1 cellular context compared by ENCODE assay signal in genomic region chr5:97163360-97163764, GRCh38.
TF ChIP-seq lines count a peak whose summit lies in the region.

No MANE protein-coding gene starts in this region.

TF ChIP-seq in K562, 482 proteins besides CTCF, POLR2A, EP300 and RAD21 (continued from another document):
- TF ChIP-seq ZZZ3 (IDR thresholded peaks at IDR 0.05) (peak; percentile 32; the same call in 1 of the 2 replicates), RAD51 (IDR thresholded peaks at IDR 0.05; ENCODE audit: borderline replicate concordance, low read depth) (peak; percentile 39), ZNF174 (CRISPR knock-in tag; IDR thresholded peaks at IDR 0.05) (no peak), LARP7 (IDR thresholded peaks at IDR 0.05) (no peak)
